Comparison of ENCODE assay signal across 8 cellular contexts in genomic region chr17:48036693-48037035, GRCh38. TPM values are rescaled to one million over a fixed set of nuclear protein-coding genes. Genes with fewer than 3 reads are reported as not detected.
A peak's percentile ranks its signal among the peaks of the same experiment; 100 is the strongest.
DNase-seq lines count a peak whose midpoint lies in the region; ATAC-seq, FAIRE-seq and TF ChIP-seq lines count a peak whose summit lies in the region.
"Had no signal": no experiment of that assay in that cellular context is flagged by ENCODE, and none has a peak within 500 bp of the region (broad histone marks: within the 10 kb centered on the region; RNA-seq: fewer than 3 reads in every experiment).

No MANE protein-coding gene starts in this region.

- H3K4me3 ChIP-seq in iPS-20b (ENCODE audit: low read length), result peak overlapping the region; percentile 66; the same call in 1 of the 2 replicates

- FAIRE-seq in HTR-8/SVneo (lab: Jason Lieb, UNC) (peak; percentile 28), H54 (lab: Jason Lieb, UNC) (no peak)

- no peak overlapping the region for H3K27ac ChIP-seq in iPS-20b (ENCODE audit: low read length)

- peak overlapping the region; percentile 82 for H3K4me3 Mint-ChIP-seq in activated naive CD8-positive, alpha-beta T cell
- H3K4me3 Mint-ChIP-seq in stimulated activated effector memory CD8-positive, alpha-beta T cell treated with anti-CD3 and anti-CD28 coated beads, Interleukin-12 subunit alpha, Interleukin-12 subunit beta, amount 100 ng/mL, for 72 hours, result peak overlapping the region; percentile 87

- H3K9me3 Mint-ChIP-seq in activated naive CD8-positive, alpha-beta T cell (ENCODE audit: low read depth), result no peaks in the 10 kb centered on the region
- no peaks in the 10 kb centered on the region for H3K9me3 Mint-ChIP-seq in stimulated activated effector memory CD8-positive, alpha-beta T cell treated with anti-CD3 and anti-CD28 coated beads, Interleukin-12 subunit alpha, Interleukin-12 subunit beta, amount 100 ng/mL, for 72 hours

- peaks cover 39% of the 10 kb centered on the region for H3K27me3 ChIP-seq in iPS-20b (ENCODE audit: insufficient read depth, low read length)

- TF ChIP-seq POLR2A in H54 (IDR thresholded peaks at IDR 0.05; ENCODE audit: low read depth, low read length), result no peak

- H3K27me3 Mint-ChIP-seq in activated naive CD8-positive, alpha-beta T cell, result peaks cover 17% of the 10 kb centered on the region

- H3K9ac ChIP-seq in iPS-20b (ENCODE audit: low read depth, low read length), result no peak overlapping the region

- peaks cover 12% of the 10 kb centered on the region for H3K4me1 Mint-ChIP-seq in activated naive CD8-positive, alpha-beta T cell (ENCODE audit: low read depth)
- peaks cover 8% of the 10 kb centered on the region for H3K4me1 Mint-ChIP-seq in stimulated activated effector memory CD8-positive, alpha-beta T cell treated with anti-CD3 and anti-CD28 coated beads, Interleukin-12 subunit alpha, Interleukin-12 subunit beta, amount 100 ng/mL, for 72 hours

- peaks cover 4% of the 10 kb centered on the region for H3K4me1 ChIP-seq in iPS-20b (ENCODE audit: insufficient read depth, low read length)

- ATAC-seq in stimulated activated effector memory CD8-positive, alpha-beta T cell treated with anti-CD3 and anti-CD28 coated beads, Interleukin-12 subunit alpha, Interleukin-12 subunit beta, amount 100 ng/mL, for 72 hours, result no peak

- DNase-seq in HTR-8/SVneo (ENCODE audit: insufficient read length, low spot score) (no peak), occipital lobe (lab: John Stamatoyannopoulos, UW) (no peak), H54 (ENCODE audit: insufficient read length, low spot score) (no peak), globus pallidus (ENCODE audit: low spot score) (no peak)
- no peak for DNase-seq in stimulated activated effector memory CD8-positive, alpha-beta T cell treated with anti-CD3 and anti-CD28 coated beads, Interleukin-12 subunit alpha, Interleukin-12 subunit beta, amount 100 ng/mL, for 72 hours (ENCODE audit: low spot score in 2 of 2)
- DNase-seq: SHP77 had no signal

- H3K9me3 ChIP-seq in iPS-20b (ENCODE audit: insufficient read depth, low read depth, low read length), result no peaks in the 10 kb centered on the region

- H3K36me3 ChIP-seq in iPS-20b (ENCODE audit: insufficient read depth, low read depth, low read length), result no peaks in the 10 kb centered on the region

- H3K27ac Mint-ChIP-seq in activated naive CD8-positive, alpha-beta T cell, result no peak overlapping the region
- H3K27ac Mint-ChIP-seq in stimulated activated effector memory CD8-positive, alpha-beta T cell treated with anti-CD3 and anti-CD28 coated beads, Interleukin-12 subunit alpha, Interleukin-12 subunit beta, amount 100 ng/mL, for 72 hours, result no peak overlapping the region

- no peaks in the 10 kb centered on the region for H3K36me3 Mint-ChIP-seq in activated naive CD8-positive, alpha-beta T cell
- H3K36me3 Mint-ChIP-seq in stimulated activated effector memory CD8-positive, alpha-beta T cell treated with anti-CD3 and anti-CD28 coated beads, Interleukin-12 subunit alpha, Interleukin-12 subunit beta, amount 100 ng/mL, for 72 hours, result no peaks in the 10 kb centered on the region

RNA-seq across cellular contexts. Expression of gene COPZ2, which starts 0.9 kb away (rescaled TPM):
- total RNA-seq in occipital lobe, result 1.7 TPM

RNA-seq across cellular contexts. Expression of gene NFE2L1, which starts 11.5 kb away (rescaled TPM):
- 28.5 TPM for total RNA-seq in occipital lobe
